8 cellular contexts compared by ENCODE assay signal in genomic region chr17:33038740-33039139, GRCh38. TPM values are rescaled to one million over a fixed set of nuclear protein-coding genes. Genes with fewer than 3 reads are reported as not detected.
DNase-seq lines count a peak whose midpoint lies in the region; ATAC-seq and TF ChIP-seq lines count a peak whose summit lies in the region.

No MANE protein-coding gene starts in this region.

- H3K4me3 ChIP-seq in AG09309 (ENCODE audit: control insufficient read depth, low read depth, low read length), result no peak overlapping the region
- H3K4me3 ChIP-seq in gastrocnemius medialis, result no peak overlapping the region

- intact Hi-C loops in head of caudate nucleus (cut with DNase I) (loop anchor here (10.0 kb wide), 1 partner anchor 64 kb away; no protein-coding TSS in a partner anchor), gastrocnemius medialis (cut with DNase I; ENCODE audit: low total_unique reads) (loop anchor here (10.0 kb wide), 1 partner anchor 636 kb away; no protein-coding TSS in a partner anchor)

- H3K27me3 ChIP-seq in gastrocnemius medialis, result peaks cover 0 to 15% (median 5%) of the 10 kb centered on the region in 3 donors

- no peaks in the 10 kb centered on the region for H3K36me3 ChIP-seq in gastrocnemius medialis

- DNase-seq in AG09309 (ENCODE audit: low read depth), result no peak
- no peak for DNase-seq in GM20000 (ENCODE audit: low spot score)
- DNase-seq in SK-N-DZ (ENCODE audit: low spot score), result peak; percentile 68
- peak in 34 of 42 donors; percentile 13 to 70 (median 45) for DNase-seq in head of caudate nucleus
- no peak for DNase-seq in gastrocnemius medialis
- DNase-seq in foreskin melanocyte, result no peak
- no peak for DNase-seq in A172 (ENCODE audit: low spot score)

- TF ChIP-seq POLR2A in gastrocnemius medialis (IDR thresholded peaks at IDR 0.05), result no peak

- H3K9me3 ChIP-seq in gastrocnemius medialis, result no peaks in the 10 kb centered on the region

- in situ Hi-C loops in gastrocnemius medialis (cut with MboI; ENCODE audit: low sequenced_read_pairs in 4 of 4), result loop anchor here in 1 of 4 donors (10.0 kb wide), 1 partner anchor 636 kb away; no protein-coding TSS in a partner anchor

- H3K27ac ChIP-seq in gastrocnemius medialis, result no peak overlapping the region

- ATAC-seq in gastrocnemius medialis (no peak), HG02981 (IDR thresholded peaks at IDR 0.05; ENCODE audit: unreplicated experiment) (no peak)

- TF ChIP-seq CTCF in AG09309 (IDR thresholded peaks at IDR 0.05; ENCODE audit: control insufficient read depth, insufficient read depth, low read depth, low read length, missing control alignments) (peak; percentile 44), GM20000 (IDR thresholded peaks at IDR 0.05; ENCODE audit: extremely low read depth, missing control alignments) (peak; percentile 29), gastrocnemius medialis (IDR thresholded peaks at IDR 0.05 in 4 of 5, conservative IDR thresholded peaks at IDR 0.05 in 1 of 5) (peak in 4 of 5 experiments; percentile 30 to 49 (median 36))

- no peaks in the 10 kb centered on the region for H3K4me1 ChIP-seq in gastrocnemius medialis

RNA-seq across cellular contexts. Expression of gene SPACA3, which starts 47.1 kb away (rescaled TPM):
- 0.14 TPM in 1 of 2 replicates, not detected in the other for polyA plus RNA-seq in SK-N-DZ (2014; cell fraction: cytosol; rRNA removed)
- not detected in 2 replicates for polyA plus RNA-seq in SK-N-DZ (2014; cell fraction: nucleus; rRNA removed)
- total RNA-seq in gastrocnemius medialis, result not detected
- not detected in 2 replicates for total RNA-seq in A172 (2014; rRNA removed; shearing (Covaris generic))

Comparison
In these comparisons a context has a peak if more than half of its experiments do, and no peak if none do; other contexts are left out.
1. DNase-seq: peak in SK-N-DZ (single experiment) and head of caudate nucleus (34 of 42); none in AG09309 (single experiment), GM20000 (single experiment), gastrocnemius medialis (0 of 2), foreskin melanocyte (single experiment) and A172 (single experiment).
2. Peak in every context shown above with its lines, with median percentiles within 50 percentile points of each other: CTCF ChIP-seq.